ENCODE assay signal across 15 cellular contexts in genomic region chr16:85917012-85917411, GRCh38. TPM values are rescaled to one million over a fixed set of nuclear protein-coding genes. Genes with fewer than 3 reads are reported as not detected.
DNase-seq lines count a peak whose midpoint lies in the region; ATAC-seq, FAIRE-seq and TF ChIP-seq lines count a peak whose summit lies in the region.
"Had no signal": no experiment of that assay in that cellular context is flagged by ENCODE, and none has a peak within 500 bp of the region (broad histone marks: within the 10 kb centered on the region; RNA-seq: fewer than 3 reads in every experiment).

No MANE protein-coding gene starts in this region.

- in situ Hi-C loops in HepG2 (cut with HindIII; ENCODE audit: extremely low pct_ligation_motif_present, low pct_unique_long_range_greater_than_20kb) = no loop called here

- H3K9me3 ChIP-seq in BLaER1 = peaks cover 7% of the 10 kb centered on the region
- no peaks in the 10 kb centered on the region for H3K9me3 ChIP-seq in HepG2 (ENCODE audit: low read length)
- H3K9me3 ChIP-seq: esophagus muscularis mucosa had no signal

- no peaks in the 10 kb centered on the region for H4K20me1 ChIP-seq in BLaER1
- H4K20me1 ChIP-seq in HepG2 (ENCODE audit: insufficient read depth, low read length) = no peaks in the 10 kb centered on the region

- TF ChIP-seq RAD21 in HepG2 (CRISPR knock-in tag; IDR thresholded peaks at IDR 0.05) = no peak

- H3K9me3 Mint-ChIP-seq in activated CD8-positive, alpha-beta T cell treated with anti-CD3 and anti-CD28 coated beads, Interleukin-2, amount 10 ng/mL, durations not matched to agents 7 days and 5 days (ENCODE audit: insufficient read depth) = no peaks in the 10 kb centered on the region

- BruUV-seq in HepG2 (replicated peaks; lab: Mats Ljungman, UMichigan) = no TSS peak

- TF ChIP-seq EP300 in HepG2 (IDR thresholded peaks at IDR 0.05; ENCODE audit: low read depth in 2 of 2, low read length in 2 of 2) = no peak
- TF ChIP-seq EP300 in HepG2 (CRISPR knock-in tag; IDR thresholded peaks at IDR 0.05; ENCODE audit: borderline replicate concordance) = no peak

- H3K4me3 ChIP-seq in BLaER1 (no peak overlapping the region), HepG2 (replicated peaks in 1 of 3; ENCODE audit: insufficient read depth in 1 of 3, low read depth in 2 of 3, low read length in 3 of 3) (0 out of 6 replicates have a peak overlapping the region, but pooled peaks of 1 of the 3 experiments have one; percentile 28)
- H3K4me3 ChIP-seq: esophagus muscularis mucosa had no signal

- H3K9ac ChIP-seq in BLaER1 = no peak overlapping the region
- no peak overlapping the region for H3K9ac ChIP-seq in HepG2 (ENCODE audit: insufficient read depth, low read depth, low read length)

- no peak for FAIRE-seq in HepG2 (lab: Jason Lieb, UNC)

- H3K27ac ChIP-seq in BLaER1 (peak overlapping the region; percentile 90; the same call in 1 of the 2 replicates), HepG2 (ENCODE audit: extremely low read length, insufficient read depth, low read length) (no peak overlapping the region)
- H3K27ac ChIP-seq: esophagus muscularis mucosa had no signal

- peak; percentile 38 for TF ChIP-seq CTCF in HepG2 (CRISPR knock-in tag; IDR thresholded peaks at IDR 0.05)

- CTCF ChIA-PET in activated CD8-positive, alpha-beta T cell treated with anti-CD3 and anti-CD28 coated beads, Interleukin-2, amount 10 ng/mL, durations not matched to agents 7 days and 5 days (lab: Charles Lee) = interaction anchor here (0.9 to 1.4 kb wide), 6 partner anchors 9 to 72 kb away, joined by 3 to 5 read pairs (median 3); no protein-coding TSS in a partner anchor
- CTCF ChIA-PET in HepG2 (lab: Yijun Ruan, JAX; ENCODE audit: low intra/inter-chr PET ratio, low total read pairs) = no interaction called here

- peaks cover 21% of the 10 kb centered on the region for H3K4me1 Mint-ChIP-seq in activated CD8-positive, alpha-beta T cell treated with anti-CD3 and anti-CD28 coated beads, Interleukin-2, amount 10 ng/mL, durations not matched to agents 7 days and 5 days (ENCODE audit: low read depth)
- H3K4me1 Mint-ChIP-seq: T-helper 17 cell had no signal

- DNase-seq in activated CD8-positive, alpha-beta T cell treated with anti-CD3 and anti-CD28 coated beads, Interleukin-2, amount 10 ng/mL, durations not matched to agents 7 days and 5 days = no peak
- DNase-seq in HepG2 (ENCODE audit: low spot score) (no peak), NCI-H510A treated with DMSO at 0.1 percent for 48 hours (lab: John Stamatoyannopoulos, UW) (no peak), pons (ENCODE audit: low spot score) (no peak), NCI-H146 (lab: John Stamatoyannopoulos, UW) (no peak)
- DNase-seq: cerebellar nuclear complex, NCI-H2171, T-helper 17 cell had no signal

- WGBS in HepG2 (ENCODE audit: low lambda C conversion rate) = 67% methylated on average over 6 of the region's 6 CpGs

- H3K27me3 ChIP-seq in BLaER1 = no peaks in the 10 kb centered on the region
- H3K27me3 ChIP-seq in HepG2 (ENCODE audit: control insufficient read depth in 1 of 2, insufficient read depth in 2 of 2, low read length in 2 of 2) = peaks cover 3 to 21% of the 10 kb centered on the region in 2 experiments; a peak in 4 of 5 replicates
- H3K27me3 ChIP-seq: esophagus muscularis mucosa had no signal

- peak; percentile 44 for TF ChIP-seq POLR2A in GM18505 (IDR thresholded peaks at IDR 0.05; ENCODE audit: borderline replicate concordance, extremely low read depth, insufficient read depth, insufficient read length)
- TF ChIP-seq POLR2A in HepG2 (IDR thresholded peaks at IDR 0.05; ENCODE audit: insufficient read depth in 1 of 2, low read depth in 2 of 2, low read length in 2 of 2) = no peak

- H3K4me2 ChIP-seq in BLaER1 = peak overlapping the region; percentile 87
- peak overlapping the region; percentile 41 for H3K4me2 ChIP-seq in HepG2 (ENCODE audit: low read depth, low read length)

- H3K27me3 Mint-ChIP-seq in activated CD8-positive, alpha-beta T cell treated with anti-CD3 and anti-CD28 coated beads, Interleukin-2, amount 10 ng/mL, durations not matched to agents 7 days and 5 days (ENCODE audit: low read depth) = no peaks in the 10 kb centered on the region
- H3K27me3 Mint-ChIP-seq: T-helper 17 cell had no signal

- peaks cover 68% of the 10 kb centered on the region for H3K4me1 ChIP-seq in BLaER1
- H3K4me1 ChIP-seq in HepG2 (ENCODE audit: insufficient read depth, low read length) = peaks cover 15% of the 10 kb centered on the region

- ATAC-seq in GM18505 (IDR thresholded peaks at IDR 0.05; ENCODE audit: unreplicated experiment) = no peak
- no peak for ATAC-seq in activated CD8-positive, alpha-beta T cell treated with anti-CD3 and anti-CD28 coated beads, Interleukin-2, amount 10 ng/mL, durations not matched to agents 7 days and 5 days
- ATAC-seq in HepG2 = no peak
- no peak for ATAC-seq in GM21447 (IDR thresholded peaks at IDR 0.05; ENCODE audit: unreplicated experiment)
- ATAC-seq: T-helper 17 cell had no signal

- H2AFZ ChIP-seq in HepG2 (ENCODE audit: low read length) = no peak overlapping the region

- peak overlapping the region; percentile 12 for H3K27ac Mint-ChIP-seq in activated CD8-positive, alpha-beta T cell treated with anti-CD3 and anti-CD28 coated beads, Interleukin-2, amount 10 ng/mL, durations not matched to agents 7 days and 5 days
- H3K27ac Mint-ChIP-seq: T-helper 17 cell had no signal

- no peak overlapping the region for H3K4me3 Mint-ChIP-seq in activated CD8-positive, alpha-beta T cell treated with anti-CD3 and anti-CD28 coated beads, Interleukin-2, amount 10 ng/mL, durations not matched to agents 7 days and 5 days

- peaks cover 51% of the 10 kb centered on the region for H3K36me3 ChIP-seq in BLaER1
- H3K36me3 ChIP-seq in HepG2 (replicated peaks in 1 of 2; ENCODE audit: control insufficient read depth in 1 of 2, insufficient read depth in 2 of 2, low read length in 2 of 2) = no peaks in the 10 kb centered on the region

- POLR2A ChIA-PET in activated CD8-positive, alpha-beta T cell treated with anti-CD3 and anti-CD28 coated beads, Interleukin-2, amount 10 ng/mL, durations not matched to agents 7 days and 5 days (lab: Charles Lee) = no interaction called here
- POLR2A ChIA-PET in HepG2 (lab: Yijun Ruan, JAX) = no interaction called here

- H3K36me3 Mint-ChIP-seq in activated CD8-positive, alpha-beta T cell treated with anti-CD3 and anti-CD28 coated beads, Interleukin-2, amount 10 ng/mL, durations not matched to agents 7 days and 5 days (ENCODE audit: low read depth) = peaks cover 52% of the 10 kb centered on the region

- intact Hi-C loops in HepG2 (cut with micrococcal nuclease; ENCODE audit: unreplicated experiment) = no loop called here

- no peaks in the 10 kb centered on the region for H3K79me2 ChIP-seq in HepG2 (ENCODE audit: insufficient read depth, low read length)

TF ChIP-seq in HepG2, 621 proteins besides CTCF, POLR2A, EP300 and RAD21:
- TF ChIP-seq ZNF335 (CRISPR knock-in tag; IDR thresholded peaks at IDR 0.05) = 0 out of 2 replicates have a peak, but pooled peaks have one; percentile 2
- TF ChIP-seq ZNF12 (CRISPR knock-in tag; IDR thresholded peaks at IDR 0.05) = no peak

RNA-seq across cellular contexts. Expression of gene IRF8, which starts 18.1 kb away (rescaled TPM):
- 10 to 100 TPM; 22.9 to 24.0 TPM for total RNA-seq in activated CD8-positive, alpha-beta T cell treated with anti-CD3 and anti-CD28 coated beads, Interleukin-2, amount 10 ng/mL, durations not matched to agents 7 days and 5 days
- total RNA-seq in HepG2 (2016; rRNA removed; fragmentation: Illumina TruSeq; extraction: Trizol) = not detected in 2 replicates
- total RNA-seq in HepG2 (2016; cell fraction: cytosol; rRNA removed; fragmentation: Illumina TruSeq; extraction: Trizol; ENCODE audit: low read depth) = not detected in 2 replicates
- not detected in 2 replicates for total RNA-seq in HepG2 (2016; cell fraction: insoluble cytoplasmic fraction; rRNA removed; fragmentation: Illumina TruSeq; extraction: Trizol)
- not detected in 2 replicates for total RNA-seq in HepG2 (2016; cell fraction: membrane; rRNA removed; fragmentation: Illumina TruSeq; extraction: Trizol)
- total RNA-seq in HepG2 (2016; cell fraction: nucleus; rRNA removed; fragmentation: Illumina TruSeq; extraction: Trizol) = not detected in 2 replicates
- not detected in 2 replicates for polyA plus RNA-seq in HepG2 (2011; rRNA removed)
- polyA plus RNA-seq in HepG2 (2011; cell fraction: cytosol; rRNA removed) = 0.05 TPM in 1 of 2 replicates, not detected in the other
- polyA plus RNA-seq in HepG2 (2011; cell fraction: nucleus; rRNA removed) = 0.28 TPM in 1 of 2 replicates, not detected in the other
- polyA plus RNA-seq in HepG2 (2012) = not detected in 2 replicates
- not detected in 2 replicates for polyA plus RNA-seq in HepG2 (2016; cell fraction: cytosol; fragmentation: Illumina TruSeq; extraction: Trizol; ENCODE audit: low read depth)
- polyA plus RNA-seq in HepG2 (2016; cell fraction: insoluble cytoplasmic fraction; fragmentation: Illumina TruSeq; extraction: Trizol; ENCODE audit: low read depth) = not detected in 2 replicates
- polyA plus RNA-seq in HepG2 (2016; cell fraction: membrane; fragmentation: Illumina TruSeq; extraction: Trizol; ENCODE audit: low read depth) = not detected in 2 replicates
- polyA plus RNA-seq in HepG2 (2016; cell fraction: nucleus; fragmentation: Illumina TruSeq; extraction: Trizol; ENCODE audit: insufficient read depth, low read depth) = not detected in 2 replicates
- 0.61 TPM in 1 of 2 replicates, not detected in the other for polyA minus RNA-seq in HepG2 (2011; rRNA and poly(A)+ RNA removed; ENCODE audit: low replicate concordance)
- polyA minus RNA-seq in HepG2 (2011; cell fraction: cytosol; rRNA and poly(A)+ RNA removed) = not detected in 2 replicates
- not detected in 2 replicates for polyA minus RNA-seq in HepG2 (2011; cell fraction: nucleus; rRNA and poly(A)+ RNA removed)
- total RNA-seq: G401, LHCN-M2, pulmonary artery endothelial cell had no signal

Comparison
In these comparisons a context has a peak if more than half of its experiments do, and no peak if none do; other contexts are left out.
1. RNA of gene IRF8, which starts 18.1 kb away (total RNA-seq): 22.9 to 24.0 TPM in activated CD8-positive, alpha-beta T cell treated with anti-CD3 and anti-CD28 coated beads, Interleukin-2, amount 10 ng/mL, durations not matched to agents 7 days and 5 days; not detected in HepG2; every median in the first group is over 10 times any median in the second.